ENCODE assay signal across 8 cellular contexts in the genomic region with DNA sequence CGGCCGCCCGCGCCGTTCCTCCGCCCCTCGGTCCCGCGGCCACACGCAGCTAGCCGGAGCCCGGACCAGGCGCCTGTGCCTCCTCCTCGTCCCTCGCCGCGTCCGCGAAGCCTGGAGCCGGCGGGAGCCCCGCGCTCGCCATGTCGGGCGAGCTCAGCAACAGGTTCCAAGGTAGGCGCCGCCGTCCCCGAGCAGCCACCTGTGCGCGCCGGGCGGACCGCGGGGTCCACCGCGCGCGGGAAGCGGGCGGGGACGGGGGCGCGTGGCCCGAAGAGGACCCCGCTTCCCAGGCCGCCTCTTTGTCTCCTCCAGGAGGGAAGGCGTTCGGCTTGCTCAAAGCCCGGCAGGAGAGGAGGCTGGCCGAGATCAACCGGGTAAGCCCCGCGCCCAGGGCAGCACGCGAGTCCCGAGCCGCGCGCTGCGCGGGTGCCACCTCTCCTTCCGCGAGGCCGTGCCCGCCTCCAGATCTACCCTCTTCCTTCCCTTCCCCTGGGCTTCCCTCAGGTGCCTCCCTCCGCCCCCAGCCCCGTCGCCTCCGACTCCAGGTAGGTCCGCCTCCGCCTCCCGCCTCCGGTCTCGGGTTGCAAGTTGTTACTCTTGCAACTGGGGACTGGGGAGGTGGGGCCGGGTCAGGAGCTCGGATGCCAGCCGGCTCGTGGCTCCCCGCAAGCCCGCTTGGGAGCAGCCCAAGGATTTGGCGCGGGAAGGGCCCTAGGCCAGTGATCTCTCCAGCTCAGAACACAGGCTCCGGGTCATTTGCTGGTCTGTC. TPM values are rescaled to one million over a fixed set of nuclear protein-coding genes. Genes with fewer than 3 reads are reported as not detected.
DNase-seq lines count a peak whose midpoint lies in the region; ATAC-seq and TF ChIP-seq lines count a peak whose summit lies in the region.

A gene (plus strand): TSS at position 42 of the 769 bp plus-strand sequence. CDS start 99 bp downstream, at position 141.

- H3K27ac ChIP-seq in BLaER1, result peak within 1 kb of the TSS; percentile 36
- H3K27ac ChIP-seq in foreskin keratinocyte, result no peak within 1 kb of the TSS

- intact Hi-C loops in activated CD8-positive, alpha-beta T cell treated with anti-CD3 and anti-CD28 coated beads for 36 hours (cut with micrococcal nuclease), result no loop called here

- H3K9ac ChIP-seq in BLaER1, result peak within 1 kb of the TSS; percentile 64

- peak within 1 kb of the TSS; percentile 77 for H2AFZ ChIP-seq in neuron (ENCODE audit: low read depth, low read length)

- peak within 1 kb of the TSS in 3 of 4 donors; percentile 70 to 85 (median 85) for H3K4me3 Mint-ChIP-seq in IgD-negative memory B cell
- H3K4me3 Mint-ChIP-seq in activated CD8-positive, alpha-beta T cell treated with anti-CD3 and anti-CD28 coated beads for 36 hours, result peak within 1 kb of the TSS; percentile 63

- H3K9me3 Mint-ChIP-seq in IgD-negative memory B cell, result no peaks in the 10 kb centered on the region
- H3K9me3 Mint-ChIP-seq in activated CD8-positive, alpha-beta T cell treated with anti-CD3 and anti-CD28 coated beads for 36 hours, result no peaks in the 10 kb centered on the region

- H3K36me3 Mint-ChIP-seq in IgD-negative memory B cell, result peaks cover 1% of the 10 kb centered on the region
- H3K36me3 Mint-ChIP-seq in activated CD8-positive, alpha-beta T cell treated with anti-CD3 and anti-CD28 coated beads for 36 hours (ENCODE audit: low read depth), result no peaks in the 10 kb centered on the region

- H3K4me1 ChIP-seq in BLaER1 (peaks cover 57% of the 10 kb centered on the region), foreskin keratinocyte (peaks cover 3% of the 10 kb centered on the region), neuron (ENCODE audit: insufficient read depth, low read length) (peaks cover 21% of the 10 kb centered on the region)

- H3K9me3 ChIP-seq in BLaER1 (no peaks in the 10 kb centered on the region), neuron (ENCODE audit: low read length) (no peaks in the 10 kb centered on the region)

- H3K27me3 Mint-ChIP-seq in IgD-negative memory B cell, result peaks cover 28% of the 10 kb centered on the region
- H3K27me3 Mint-ChIP-seq in activated CD8-positive, alpha-beta T cell treated with anti-CD3 and anti-CD28 coated beads for 36 hours, result peaks cover 30% of the 10 kb centered on the region

- no peaks in the 10 kb centered on the region for H3K36me3 ChIP-seq in BLaER1
- H3K36me3 ChIP-seq in neuron (ENCODE audit: insufficient read depth, low read length), result no peaks in the 10 kb centered on the region

- peak; percentile 44 for ATAC-seq in activated CD8-positive, alpha-beta T cell treated with anti-CD3 and anti-CD28 coated beads for 36 hours
- ATAC-seq in foreskin keratinocyte, result peak; percentile 16

- H3K4me3 ChIP-seq in BLaER1 (peak within 1 kb of the TSS; percentile 70), neuron (ENCODE audit: low read length) (peak within 1 kb of the TSS; percentile 90)

- peak; percentile 15 for DNase-seq in activated CD8-positive, alpha-beta T cell treated with anti-CD3 and anti-CD28 coated beads for 36 hours
- no peak for DNase-seq in foreskin keratinocyte
- no peak for DNase-seq in GM19240 (ENCODE audit: insufficient read length, low spot score)
- no peak for DNase-seq in stimulated activated naive CD4-positive, alpha-beta T cell (lab: John Stamatoyannopoulos, UW)
- DNase-seq in mucosa of gallbladder (ENCODE audit: low spot score), result no peak

- H3K27me3 ChIP-seq in BLaER1, result peaks cover 37% of the 10 kb centered on the region
- peaks cover 28% of the 10 kb centered on the region for H3K27me3 ChIP-seq in foreskin keratinocyte
- peaks cover 9% of the 10 kb centered on the region for H3K27me3 ChIP-seq in neuron (ENCODE audit: insufficient read depth, low read length)

- peak within 1 kb of the TSS; percentile 81 for H3K4me2 ChIP-seq in BLaER1

- H3K4me1 Mint-ChIP-seq in IgD-negative memory B cell, result peaks cover 3 to 5% (median 5%) of the 10 kb centered on the region in 3 donors
- peaks cover 3% of the 10 kb centered on the region for H3K4me1 Mint-ChIP-seq in activated CD8-positive, alpha-beta T cell treated with anti-CD3 and anti-CD28 coated beads for 36 hours (ENCODE audit: low read depth)

- POLR2A ChIA-PET in activated CD8-positive, alpha-beta T cell treated with anti-CD3 and anti-CD28 coated beads for 36 hours (lab: Charles Lee), result interaction anchor here (0.6 to 0.9 kb wide), 2 partner anchors 29 to 61 kb away, joined by 3 read pairs; a partner anchor contains a TSS

- peak within 1 kb of the TSS in 1 of 3 donors; percentile 76 for H3K27ac Mint-ChIP-seq in IgD-negative memory B cell
- no peak within 1 kb of the TSS for H3K27ac Mint-ChIP-seq in activated CD8-positive, alpha-beta T cell treated with anti-CD3 and anti-CD28 coated beads for 36 hours

- H4K20me1 ChIP-seq in BLaER1, result no peaks in the 10 kb centered on the region

- CTCF ChIA-PET in activated CD8-positive, alpha-beta T cell treated with anti-CD3 and anti-CD28 coated beads for 36 hours (lab: Charles Lee), result interaction anchor here (0.7 to 1.5 kb wide), 2 partner anchors 39 to 50 kb away, joined by 3 to 5 read pairs; no protein-coding TSS in a partner anchor

- TF ChIP-seq CTCF in activated CD8-positive, alpha-beta T cell treated with anti-CD3 and anti-CD28 coated beads for 36 hours (IDR thresholded peaks at IDR 0.05), result no peak
- no peak for TF ChIP-seq CTCF in foreskin keratinocyte (conservative IDR thresholded peaks at IDR 0.05)

RNA-seq across cellular contexts. Expression of the gene that starts here (rescaled TPM):
- polyA plus RNA-seq in IgD-negative memory B cell (not detected), foreskin keratinocyte (3.8 and 4.1 TPM in 2 replicates)
- 1 to 10 TPM in 1 of 2 experiments, under 1 TPM in 1; 0.72 to 1.9 TPM for total RNA-seq in activated CD8-positive, alpha-beta T cell treated with anti-CD3 and anti-CD28 coated beads for 36 hours
- total RNA-seq in foreskin keratinocyte (4.4 and 4.9 TPM in 2 replicates), mucosa of gallbladder (7.0 TPM)
